8 cellular contexts compared by ENCODE assay signal in genomic region chr9:92963831-92964606, GRCh38. TPM values are rescaled to one million over a fixed set of nuclear protein-coding genes. Genes with fewer than 3 reads are reported as not detected.
DNase-seq lines count a peak whose midpoint lies in the region; ATAC-seq and TF ChIP-seq lines count a peak whose summit lies in the region.

No MANE protein-coding gene starts in this region.

- peak overlapping the region; percentile 77 for H3K27ac ChIP-seq in HL-60 (replicated peaks)
- peak overlapping the region in 3 of 4 donors; percentile 14 to 54 (median 43) for H3K27ac ChIP-seq in gastroesophageal sphincter

- H3K9me3 ChIP-seq in gastroesophageal sphincter = peaks cover 0 to 9% (median 0%) of the 10 kb centered on the region in 3 donors

- H3K36me3 Mint-ChIP-seq in osteocyte (ENCODE audit: unreplicated experiment) (no peaks in the 10 kb centered on the region), HFFc6 (ENCODE audit: low read depth) (no peaks in the 10 kb centered on the region)

- no peak overlapping the region for H3K4me3 Mint-ChIP-seq in osteocyte (ENCODE audit: unreplicated experiment)
- H3K4me3 Mint-ChIP-seq in HFFc6 = no peak overlapping the region

- no peaks in the 10 kb centered on the region for H3K4me1 ChIP-seq in gastroesophageal sphincter

- peaks cover 2% of the 10 kb centered on the region for H3K27me3 Mint-ChIP-seq in osteocyte (ENCODE audit: unreplicated experiment)
- H3K27me3 Mint-ChIP-seq in HFFc6 (ENCODE audit: insufficient read depth) = peaks cover 18% of the 10 kb centered on the region

- H3K9me3 Mint-ChIP-seq in osteocyte (ENCODE audit: unreplicated experiment) (no peaks in the 10 kb centered on the region), HFFc6 (peaks cover 11% of the 10 kb centered on the region)

- 80 to 81% methylated on average over 10 of the region's 16 CpGs for WGBS in gastroesophageal sphincter (ENCODE audit: low coverage in 1 of 2), 2 donors

- DNase-seq in CD1c-positive myeloid dendritic cell (ENCODE audit: extremely low spot score) (peak; percentile 92), HL-60 (ENCODE audit: low read depth in 1 of 2, low spot score in 1 of 2) (peak; percentile 92 to 93), osteocyte (ENCODE audit: extremely low spot score, unreplicated experiment) (no peak), HFFc6 (no peak)
- peak; percentile 50 to 55 for DNase-seq in activated CD4-positive, alpha-beta T cell treated with anti-CD3 and anti-CD28 coated beads, Interleukin-2, amount 50 U/mL, for 4 hours
- peak; percentile 61 to 69 for DNase-seq in stimulated activated CD4-positive, alpha-beta T cell treated with anti-CD3 and anti-CD28 coated beads, Interleukin-2, amount 100 ng/mL, for 24 hours

- H3K27ac Mint-ChIP-seq in osteocyte (ENCODE audit: unreplicated experiment) (no peak overlapping the region), HFFc6 (no peak overlapping the region)

- H3K4me1 Mint-ChIP-seq in osteocyte (ENCODE audit: unreplicated experiment) (no peaks in the 10 kb centered on the region), HFFc6 (ENCODE audit: low read depth) (no peaks in the 10 kb centered on the region)

- peak overlapping the region; percentile 62 for H3K4me3 ChIP-seq in HL-60 (replicated peaks; ENCODE audit: insufficient read depth, low read length)
- peak overlapping the region in 1 of 2 donors; percentile 43 for H3K4me3 ChIP-seq in gastroesophageal sphincter

- no peaks in the 10 kb centered on the region for H3K36me3 ChIP-seq in gastroesophageal sphincter

- H3K27me3 ChIP-seq in HL-60 (ENCODE audit: insufficient read depth, poor library complexity, severe bottlenecking) = no peaks in the 10 kb centered on the region
- H3K27me3 ChIP-seq in gastroesophageal sphincter = no peaks in the 10 kb centered on the region

- no peak for TF ChIP-seq POLR2A in gastroesophageal sphincter (IDR thresholded peaks at IDR 0.05)

- TF ChIP-seq EP300 in gastroesophageal sphincter (IDR thresholded peaks at IDR 0.05) = no peak

- ATAC-seq in GM21360 (IDR thresholded peaks at IDR 0.05; ENCODE audit: unreplicated experiment) (peak; percentile 41), gastroesophageal sphincter (no peak)

- no peak for TF ChIP-seq CTCF in HL-60 (IDR thresholded peaks at IDR 0.05; ENCODE audit: insufficient read depth, low read length)
- no peak for TF ChIP-seq CTCF in gastroesophageal sphincter (IDR thresholded peaks at IDR 0.05)
- TF ChIP-seq CTCF in osteocyte (IDR thresholded peaks at IDR 0.05) = no peak
- no peak for TF ChIP-seq CTCF in HFFc6 (IDR thresholded peaks at IDR 0.05)

RNA-seq across cellular contexts. Expression of gene FGD3, which starts 16.7 kb away (rescaled TPM):
- total RNA-seq in gastroesophageal sphincter = 1 to 10 TPM; 1.7 to 4.2 (median 3.3) TPM
- not detected in 2 replicates for total RNA-seq in osteocyte
- total RNA-seq in HFFc6 (2021; fragmentation: NEBNext Ultra II Directional; extraction: Animal tissue kit (Norgen Biotek cat#: 25700)) = not detected

Comparison
In these comparisons a context has a peak if more than half of its experiments do, and no peak if none do; other contexts are left out.
1. DNase-seq: peak in CD1c-positive myeloid dendritic cell (single experiment), HL-60 (2 of 2), activated CD4-positive, alpha-beta T cell treated with anti-CD3 and anti-CD28 coated beads, Interleukin-2, amount 50 U/mL, for 4 hours (2 of 2) and stimulated activated CD4-positive, alpha-beta T cell treated with anti-CD3 and anti-CD28 coated beads, Interleukin-2, amount 100 ng/mL, for 24 hours (2 of 2); none in osteocyte (single experiment) and HFFc6 (single experiment).